ENCODE assay signal across 8 cellular contexts in the genomic region with DNA sequence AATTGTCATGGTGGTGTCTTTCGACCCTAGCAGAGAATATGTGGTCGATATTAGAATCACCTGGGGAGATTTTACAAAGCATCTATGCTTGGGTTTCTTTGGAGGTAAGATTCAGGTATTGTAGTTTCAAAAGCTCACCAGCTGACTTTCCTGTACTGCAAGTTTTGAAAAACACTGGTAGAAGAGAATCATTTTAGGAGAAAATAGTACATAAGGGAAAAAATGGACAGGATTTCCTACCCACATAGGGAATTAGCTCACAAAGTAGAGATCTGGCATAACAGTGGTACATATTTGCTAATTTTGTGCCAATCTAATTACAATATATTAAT. TPM values are rescaled to one million over a fixed set of nuclear protein-coding genes. Genes with fewer than 3 reads are reported as not detected.
DNase-seq lines count a peak whose midpoint lies in the region; ATAC-seq and TF ChIP-seq lines count a peak whose summit lies in the region.

No MANE protein-coding gene starts in this region.

- no peaks in the 10 kb centered on the region for H3K36me3 ChIP-seq in ES-I3 (ENCODE audit: insufficient read depth, low read length)
- H3K36me3 ChIP-seq in neuronal stem cell (replicated peaks in 1 of 2; ENCODE audit: control insufficient read depth in 2 of 2, insufficient read depth in 2 of 2, low read length in 2 of 2): no peaks in the 10 kb centered on the region

- H3K4me3 Mint-ChIP-seq in IgD-negative memory B cell: peak overlapping the region; percentile 94 to 99 (median 98)
- H3K4me3 Mint-ChIP-seq in chondrocyte (ENCODE audit: unreplicated experiment): peak overlapping the region; percentile 97

- H2AK5ac ChIP-seq in neuronal stem cell (ENCODE audit: low read depth, low read length): no peak overlapping the region

- H3K4me1 ChIP-seq in ES-I3 (ENCODE audit: insufficient read depth, low read length): no peaks in the 10 kb centered on the region
- no peaks in the 10 kb centered on the region for H3K4me1 ChIP-seq in neuronal stem cell (ENCODE audit: control insufficient read depth in 2 of 2, insufficient read depth in 1 of 2, low read depth in 1 of 2, low read length in 2 of 2)

- H3K9me3 Mint-ChIP-seq in IgD-negative memory B cell: peaks cover 0 to 4% (median 0%) of the 10 kb centered on the region in 3 donors
- H3K9me3 Mint-ChIP-seq in chondrocyte (ENCODE audit: low read depth): no peaks in the 10 kb centered on the region

- H3K27me3 Mint-ChIP-seq in IgD-negative memory B cell: peaks cover 4% of the 10 kb centered on the region
- H3K27me3 Mint-ChIP-seq in chondrocyte (ENCODE audit: low read depth): no peaks in the 10 kb centered on the region

- H3K27ac Mint-ChIP-seq in IgD-negative memory B cell (peak overlapping the region; percentile 100), chondrocyte (ENCODE audit: unreplicated experiment) (peak overlapping the region; percentile 91)

- H3K9me3 ChIP-seq in ES-I3 (ENCODE audit: control insufficient read depth, insufficient read depth, low read length) (no peaks in the 10 kb centered on the region), neuronal stem cell (replicated peaks in 1 of 2; ENCODE audit: control insufficient read depth in 2 of 2, insufficient read depth in 1 of 2, low read depth in 1 of 2, low read length in 2 of 2) (no peaks in the 10 kb centered on the region)

- H3K36me3 Mint-ChIP-seq in IgD-negative memory B cell (peaks cover 2% of the 10 kb centered on the region), chondrocyte (ENCODE audit: low read depth) (no peaks in the 10 kb centered on the region)

- H3K4ac ChIP-seq in neuronal stem cell (ENCODE audit: low read length): no peak overlapping the region

- H3K79me1 ChIP-seq in neuronal stem cell (ENCODE audit: low read depth, low read length): no peaks in the 10 kb centered on the region

- no peak overlapping the region for H3K14ac ChIP-seq in neuronal stem cell (ENCODE audit: low read length)

- no peak overlapping the region for H4K91ac ChIP-seq in neuronal stem cell (ENCODE audit: low read depth, low read length, poor library complexity)

- no CpG with 5 or more reads among the region's 2 CpGs for WGBS in neuronal stem cell (ENCODE audit: extremely low coverage in 2 of 2, insufficient read length in 2 of 2, insufficient replicate concordance in 1 of 2), 2 donors

- no peak overlapping the region for H3K18ac ChIP-seq in neuronal stem cell (ENCODE audit: low read length)

- H3K4me1 Mint-ChIP-seq in IgD-negative memory B cell (peaks cover 15 to 27% (median 25%) of the 10 kb centered on the region in 3 donors), chondrocyte (ENCODE audit: low read depth) (peaks cover 21% of the 10 kb centered on the region)

- H2BK12ac ChIP-seq in neuronal stem cell (ENCODE audit: low read length): no peak overlapping the region

- no peak for TF ChIP-seq CTCF in chondrocyte (IDR thresholded peaks at IDR 0.05)

- peak overlapping the region; percentile 51 for H3K4me2 ChIP-seq in neuronal stem cell (ENCODE audit: insufficient read depth, low read length, poor library complexity, severe bottlenecking)

- no peak overlapping the region for H3K23ac ChIP-seq in neuronal stem cell (ENCODE audit: low read depth, low read length, poor library complexity)

- no peak overlapping the region for H2BK15ac ChIP-seq in neuronal stem cell (ENCODE audit: low read length)

- H3K9ac ChIP-seq in ES-I3 (ENCODE audit: low read depth, low read length) (peak overlapping the region; percentile 92; the same call in 1 of the 2 replicates), neuronal stem cell (ENCODE audit: low read depth, low read length, poor library complexity) (no peak overlapping the region)

- H2BK120ac ChIP-seq in neuronal stem cell (ENCODE audit: low read depth, low read length): no peak overlapping the region

- ATAC-seq in GM21619 (IDR thresholded peaks at IDR 0.05; ENCODE audit: unreplicated experiment): no peak

- H4K8ac ChIP-seq in neuronal stem cell (ENCODE audit: low read depth, low read length): no peak overlapping the region

- peak overlapping the region; percentile 83 for H2AFZ ChIP-seq in neuronal stem cell (ENCODE audit: low read length)

- H3K27ac ChIP-seq in neuronal stem cell (replicated peaks; ENCODE audit: low read length): no peak overlapping the region

- no peak overlapping the region for H2BK5ac ChIP-seq in neuronal stem cell (ENCODE audit: low read length)

- no peak for DNase-seq in chondrocyte (ENCODE audit: low spot score)
- DNase-seq in neuronal stem cell (ENCODE audit: low spot score): no peak
- DNase-seq in NCI-H187 (lab: John Stamatoyannopoulos, UW): no peak
- DNase-seq in activated effector memory CD4-positive, alpha-beta T cell treated with Interleukin-2 at 50 U/mL for 16 hours: no peak
- DNase-seq in activated CD4-positive, CD25-positive, alpha-beta regulatory T cell treated with anti-CD3 and anti-CD28 coated beads, Interleukin-2, amount 50 U/mL, for 72 hours: no peak

- H3K27me3 ChIP-seq in neuronal stem cell (ENCODE audit: control insufficient read depth in 3 of 3, insufficient read depth in 3 of 3, low read depth in 1 of 3, low read length in 3 of 3): no peaks in the 10 kb centered on the region

- peak overlapping the region; percentile 59 to 88 for H3K4me3 ChIP-seq in neuronal stem cell (ENCODE audit: low read length in 2 of 2)

RNA-seq across cellular contexts. Expression of gene ABT1, which starts 27.4 kb away (rescaled TPM):
- polyA plus RNA-seq in IgD-negative memory B cell: 44.0 TPM
- total RNA-seq in chondrocyte: 9.7 to 11.4 TPM (median 10.1 TPM) in 3 replicates
- polyA plus RNA-seq in neuronal stem cell (2013, experiment 1 of 2): 18.0 TPM
- 16.9 TPM for polyA plus RNA-seq in neuronal stem cell (2013, experiment 2 of 2)

RNA-seq across cellular contexts. Expression of gene HMGN4, which starts 31.2 kb away (rescaled TPM):
- polyA plus RNA-seq in IgD-negative memory B cell: 120 TPM
- total RNA-seq in chondrocyte: 44.7 to 50.1 TPM (median 47.3 TPM) in 3 replicates
- 47.8 TPM for polyA plus RNA-seq in neuronal stem cell (2013, experiment 1 of 2)
- 44.3 TPM for polyA plus RNA-seq in neuronal stem cell (2013, experiment 2 of 2)
